In genomic region chr7:107594961-107595737, GRCh38 we compare ENCODE assay signal across 11 cellular contexts. TPM values are rescaled to one million over a fixed set of nuclear protein-coding genes. Genes with fewer than 3 reads are reported as not detected.
DNase-seq lines count a peak whose midpoint lies in the region; ATAC-seq and TF ChIP-seq lines count a peak whose summit lies in the region.
"Had no signal": no experiment of that assay in that cellular context is flagged by ENCODE, and none has a peak within 500 bp of the region (broad histone marks: within the 10 kb centered on the region; RNA-seq: fewer than 3 reads in every experiment).

No MANE protein-coding gene starts in this region.

- peaks cover 0 to 7% (median 0%) of the 10 kb centered on the region in 6 donors for H3K4me1 ChIP-seq in spleen

- no peaks in the 10 kb centered on the region for H3K27me3 ChIP-seq in spleen (replicated peaks in 1 of 7)

- intact Hi-C loops in spleen (cut with DNase I; ENCODE audit: low total_unique reads) = no loop called here

- H3K36me3 ChIP-seq in spleen = peaks cover 0 to 53% (median 16%) of the 10 kb centered on the region in 6 donors

- peak overlapping the region in 3 of 8 donors; percentile 2 to 42 (median 39) for H3K27ac ChIP-seq in spleen
- H3K27ac ChIP-seq: 22Rv1 had no signal

- WGBS in spleen, 5 donors = 67 to 86% (median 74%) methylated on average over 4 of the region's 4 CpGs

- H3K4me3 ChIP-seq in choroid plexus epithelial cell (ENCODE audit: low read depth, low read length) (no peak overlapping the region), spleen (no peak overlapping the region)

- ATAC-seq in HG02798 (IDR thresholded peaks at IDR 0.05; ENCODE audit: poor library complexity, unreplicated experiment) = no peak

- TF ChIP-seq CTCF in choroid plexus epithelial cell (conservative IDR thresholded peaks at IDR 0.05; ENCODE audit: low read depth, low read length) (no peak), spleen (IDR thresholded peaks at IDR 0.05 in 8 of 11, conservative IDR thresholded peaks at IDR 0.05 in 3 of 11) (no peak)

- H3K9me3 ChIP-seq in spleen = no peaks in the 10 kb centered on the region

- DNase-seq in SIG-M5 treated with dmso at 0.1 percent for 504 hours (lab: John Stamatoyannopoulos, UW; ENCODE audit: unreplicated experiment) (peak; percentile 70), SIG-M5 (lab: John Stamatoyannopoulos, UW) (no peak), choroid plexus epithelial cell (ENCODE audit: low read depth) (peak; percentile 90), left kidney (ENCODE audit: low read depth, low spot score) (peak; percentile 43), spleen (no peak), NCI-H146 (lab: John Stamatoyannopoulos, UW) (no peak), DMS53 treated with DMSO at 0.1 percent for 48 hours (lab: John Stamatoyannopoulos, UW; ENCODE audit: unreplicated experiment) (no peak)
- DNase-seq: NCI-H2081, retina had no signal

- no peak for TF ChIP-seq POLR2A in spleen (IDR thresholded peaks at IDR 0.05)

RNA-seq across cellular contexts. Expression of gene BCAP29, which starts 15.1 kb away (rescaled TPM):
- total RNA-seq in spleen = 100 to 1,000 TPM in 2 of 7 donors, 10 to 100 TPM in 5; 34.2 to 139 (median 55.0) TPM
- 10 to 100 TPM; 11.2 to 18.2 (median 14.8) TPM for polyA plus RNA-seq in spleen

RNA-seq across cellular contexts. Expression of gene DUS4L, which starts 31.4 kb away (rescaled TPM):
- total RNA-seq in spleen = 10 to 100 TPM in 3 of 7 donors, 1 to 10 TPM in 4; 4.6 to 18.0 (median 9.8) TPM
- 1 to 10 TPM; 3.7 to 5.6 (median 5.1) TPM for polyA plus RNA-seq in spleen

RNA-seq across cellular contexts. Expression of gene COG5, which starts 31.4 kb away (rescaled TPM):
- total RNA-seq in spleen = 10 to 100 TPM; 36.9 to 86.6 (median 55.6) TPM
- 1 to 10 TPM; 3.6 to 7.6 (median 5.4) TPM for polyA plus RNA-seq in spleen

Comparison
In these comparisons a context has a peak if more than half of its experiments do, and no peak if none do; other contexts are left out.
1. DNase-seq: peak in SIG-M5 treated with dmso at 0.1 percent for 504 hours (single experiment), choroid plexus epithelial cell (single experiment) and left kidney (single experiment); none in SIG-M5 (single experiment), spleen (single experiment), NCI-H146 (single experiment) and DMS53 treated with DMSO at 0.1 percent for 48 hours (single experiment).